In the genomic region with DNA sequence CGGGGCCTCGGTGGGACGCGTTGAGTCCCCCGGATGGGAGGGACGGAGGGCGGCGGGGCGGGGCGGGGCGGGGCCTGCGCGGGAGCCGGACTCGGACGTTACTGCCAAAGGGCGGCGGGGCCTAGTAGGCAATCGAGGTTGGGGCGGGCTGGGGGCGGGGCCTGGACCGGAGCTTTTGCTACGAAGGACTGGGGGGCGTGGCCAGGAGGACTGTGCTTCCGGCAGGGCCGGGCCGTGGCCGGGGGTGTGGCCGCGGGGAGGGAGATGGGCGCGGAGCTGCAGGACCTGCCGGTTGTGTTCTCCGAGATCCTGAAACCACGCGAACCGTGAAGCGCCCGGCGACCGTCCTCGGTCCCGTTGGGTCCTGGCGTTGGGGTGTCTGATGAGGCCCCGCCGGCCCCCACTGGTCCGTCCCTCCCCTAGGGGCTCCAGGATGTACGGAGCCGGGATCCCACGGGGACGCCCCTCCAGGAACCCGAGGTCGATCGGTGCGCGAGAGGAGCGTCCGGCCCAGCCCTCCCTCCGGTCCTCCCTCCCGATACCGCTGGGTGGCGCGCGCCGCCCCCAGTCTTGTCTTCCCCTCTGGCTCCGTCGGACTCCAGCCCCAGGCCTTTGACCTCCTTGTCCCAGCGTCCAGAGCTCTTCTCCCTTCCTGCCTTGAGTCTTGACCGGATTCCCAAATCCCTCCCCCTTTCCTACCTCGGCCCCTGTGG, we compare ENCODE assay signal across 8 cellular contexts. TPM values are rescaled to one million over a fixed set of nuclear protein-coding genes. Genes with fewer than 3 reads are reported as not detected.
DNase-seq lines count a peak whose midpoint lies in the region; ATAC-seq and TF ChIP-seq lines count a peak whose summit lies in the region.

No MANE protein-coding gene starts in this region.

- H3K9me3 ChIP-seq in OCI-LY3 (ENCODE audit: insufficient read depth, low read length) (no peaks in the 10 kb centered on the region), muscle layer of colon (ENCODE audit: low read length) (no peaks in the 10 kb centered on the region)

- H3K4me3 ChIP-seq in OCI-LY3 (ENCODE audit: low read length) (peak overlapping the region; percentile 82), muscle layer of colon (ENCODE audit: low read depth in 1 of 2, low read length in 2 of 2) (peak overlapping the region; percentile 70 to 86)

- peak overlapping the region; percentile 73 for H3K9ac ChIP-seq in OCI-LY3 (ENCODE audit: low read length)
- H3K9ac ChIP-seq in muscle layer of colon (ENCODE audit: low read length), result peak overlapping the region; percentile 61

- TF ChIP-seq CTCF in OCI-LY3 (IDR thresholded peaks at IDR 0.05; ENCODE audit: low read depth, low read length), result peak; percentile 82

- H3K4me2 ChIP-seq in OCI-LY3 (ENCODE audit: low read length), result peak overlapping the region; percentile 94

- H3K36me3 ChIP-seq in OCI-LY3 (replicated peaks; ENCODE audit: low read depth, low read length) (peaks cover 10% of the 10 kb centered on the region), muscle layer of colon (ENCODE audit: insufficient read depth, low read length) (no peaks in the 10 kb centered on the region)

- peak; percentile 93 for DNase-seq in DMS79 (lab: John Stamatoyannopoulos, UW)
- DNase-seq in activated T-cell treated with anti-CD3 and anti-CD28 coated beads for 48 hours (ENCODE audit: low read depth), result peak; percentile 95
- peak; percentile 95 to 99 for DNase-seq in stimulated activated effector memory CD8-positive, alpha-beta T cell treated with anti-CD3 and anti-CD28 coated beads, Interleukin-12 subunit alpha, Interleukin-12 subunit beta, amount 100 ng/mL, for 72 hours (ENCODE audit: low spot score in 2 of 2)

- peak overlapping the region; percentile 81 to 96 (median 90) for H3K4me3 Mint-ChIP-seq in IgD-negative memory B cell
- peak overlapping the region; percentile 90 for H3K4me3 Mint-ChIP-seq in stimulated activated effector memory CD8-positive, alpha-beta T cell treated with anti-CD3 and anti-CD28 coated beads, Interleukin-12 subunit alpha, Interleukin-12 subunit beta, amount 100 ng/mL, for 72 hours

- no peaks in the 10 kb centered on the region for H3K27me3 Mint-ChIP-seq in IgD-negative memory B cell

- peaks cover 0 to 6% (median 3%) of the 10 kb centered on the region in 3 donors for H3K4me1 Mint-ChIP-seq in IgD-negative memory B cell
- H3K4me1 Mint-ChIP-seq in stimulated activated effector memory CD8-positive, alpha-beta T cell treated with anti-CD3 and anti-CD28 coated beads, Interleukin-12 subunit alpha, Interleukin-12 subunit beta, amount 100 ng/mL, for 72 hours, result peaks cover 23% of the 10 kb centered on the region

- no peaks in the 10 kb centered on the region for H3K27me3 ChIP-seq in OCI-LY3 (ENCODE audit: low read depth, low read length)
- H3K27me3 ChIP-seq in muscle layer of colon (ENCODE audit: control insufficient read depth in 1 of 2, insufficient read depth in 2 of 2, low read length in 2 of 2), result no peaks in the 10 kb centered on the region

- no peaks in the 10 kb centered on the region for H4K20me1 ChIP-seq in OCI-LY3 (ENCODE audit: insufficient read depth, low read length)

- H3K79me2 ChIP-seq in OCI-LY3 (ENCODE audit: low read length), result peaks cover 4% of the 10 kb centered on the region; the same call in 1 of the 2 replicates

- H3K27ac ChIP-seq in OCI-LY3 (ENCODE audit: low read length) (peak overlapping the region; percentile 31), muscle layer of colon (ENCODE audit: low read depth, low read length) (peak overlapping the region; percentile 83)

- peak overlapping the region in 2 of 3 donors; percentile 87 to 96 for H3K27ac Mint-ChIP-seq in IgD-negative memory B cell
- H3K27ac Mint-ChIP-seq in stimulated activated effector memory CD8-positive, alpha-beta T cell treated with anti-CD3 and anti-CD28 coated beads, Interleukin-12 subunit alpha, Interleukin-12 subunit beta, amount 100 ng/mL, for 72 hours, result peak overlapping the region; percentile 97

- H3K4me1 ChIP-seq in OCI-LY3 (ENCODE audit: low read length), result peaks cover 19% of the 10 kb centered on the region
- peaks cover 13% of the 10 kb centered on the region for H3K4me1 ChIP-seq in muscle layer of colon (ENCODE audit: insufficient read depth, low read length)

- ATAC-seq in GM21576 (IDR thresholded peaks at IDR 0.05; ENCODE audit: unreplicated experiment) (peak; percentile 65), esophagus mucosa (peak; percentile 85)
- peak; percentile 81 for ATAC-seq in stimulated activated effector memory CD8-positive, alpha-beta T cell treated with anti-CD3 and anti-CD28 coated beads, Interleukin-12 subunit alpha, Interleukin-12 subunit beta, amount 100 ng/mL, for 72 hours

- no peaks in the 10 kb centered on the region for H3K36me3 Mint-ChIP-seq in IgD-negative memory B cell
- H3K36me3 Mint-ChIP-seq in stimulated activated effector memory CD8-positive, alpha-beta T cell treated with anti-CD3 and anti-CD28 coated beads, Interleukin-12 subunit alpha, Interleukin-12 subunit beta, amount 100 ng/mL, for 72 hours, result peaks cover 5% of the 10 kb centered on the region

- H3K9me3 Mint-ChIP-seq in IgD-negative memory B cell, result no peaks in the 10 kb centered on the region
- no peaks in the 10 kb centered on the region for H3K9me3 Mint-ChIP-seq in stimulated activated effector memory CD8-positive, alpha-beta T cell treated with anti-CD3 and anti-CD28 coated beads, Interleukin-12 subunit alpha, Interleukin-12 subunit beta, amount 100 ng/mL, for 72 hours

- H2AFZ ChIP-seq in OCI-LY3 (ENCODE audit: low read depth, low read length), result peak overlapping the region; percentile 37; the same call in 1 of the 2 replicates

RNA-seq across cellular contexts. Expression of a gene that starts 0.6 kb away (rescaled TPM):
- polyA plus RNA-seq in IgD-negative memory B cell, result 2.9 TPM
- 56.0 TPM for total RNA-seq in esophagus mucosa

RNA-seq across cellular contexts. Expression of a gene that starts 9.2 kb away (rescaled TPM):
- polyA plus RNA-seq in IgD-negative memory B cell, result not detected
- not detected for total RNA-seq in esophagus mucosa

RNA-seq across cellular contexts. Expression of a gene that starts 20.1 kb away (rescaled TPM):
- 0.63 TPM for polyA plus RNA-seq in IgD-negative memory B cell
- 0.20 TPM for total RNA-seq in esophagus mucosa

RNA-seq across cellular contexts. Expression of a gene that starts 23.6 kb away (rescaled TPM):
- 121 TPM for polyA plus RNA-seq in IgD-negative memory B cell
- total RNA-seq in esophagus mucosa, result 140 TPM

RNA-seq across cellular contexts. Expression of a gene that starts 44.0 kb away (rescaled TPM):
- not detected for polyA plus RNA-seq in IgD-negative memory B cell
- 206 TPM for total RNA-seq in esophagus mucosa

Comparison
In these comparisons a context has a peak if more than half of its experiments do, and no peak if none do; other contexts are left out.
1. Peak in every context shown above with its lines: DNase-seq, ATAC-seq, H3K4me3 ChIP-seq and H3K27ac ChIP-seq.